In genomic region chr17:7352910-7353635, GRCh38 we compare ENCODE assay signal across 1 cellular context.
TF ChIP-seq lines count a peak whose summit lies in the region.

No MANE protein-coding gene starts in this region.

TF ChIP-seq in IMR-90, 13 proteins besides CTCF, POLR2A, EP300 and RAD21 (continued from another document):
- TF ChIP-seq MAZ (IDR thresholded peaks at IDR 0.05; ENCODE audit: borderline replicate concordance, low read depth, low read length) (no peak), CEBPB (IDR thresholded peaks at IDR 0.05; ENCODE audit: low read depth, low read length) (no peak)
